Comparison of ENCODE assay signal across 15 cellular contexts in genomic region chr12:91818236-91819131, GRCh38.
DNase-seq lines count a peak whose midpoint lies in the region; ATAC-seq, FAIRE-seq and TF ChIP-seq lines count a peak whose summit lies in the region.
"Had no signal": no experiment of that assay in that cellular context is flagged by ENCODE, and none has a peak within 500 bp of the region (broad histone marks: within the 10 kb centered on the region; RNA-seq: fewer than 3 reads in every experiment).

No MANE protein-coding gene starts in this region.

- H3K4me1 Mint-ChIP-seq in Calu3 (ENCODE audit: low read depth, unreplicated experiment), result peaks cover 12% of the 10 kb centered on the region
- H3K4me1 Mint-ChIP-seq: activated naive CD4-positive, alpha-beta T cell treated with anti-CD3 and anti-CD28 coated beads, Interleukin-2, amount 10 ng/mL, durations not matched to agents 7 days and 5 days had no signal

- ATAC-seq in pancreas, result peak; percentile 54 to 77 (median 58)
- no peak for ATAC-seq in gastroesophageal sphincter
- ATAC-seq: Right ventricle myocardium inferior had no signal

- H3K36me3 ChIP-seq in pancreas (no peaks in the 10 kb centered on the region), gastroesophageal sphincter (no peaks in the 10 kb centered on the region)
- H3K36me3 ChIP-seq: neutrophil had no signal

- H3K27me3 Mint-ChIP-seq in Calu3 (ENCODE audit: unreplicated experiment), result no peaks in the 10 kb centered on the region
- H3K27me3 Mint-ChIP-seq: activated naive CD4-positive, alpha-beta T cell treated with anti-CD3 and anti-CD28 coated beads, Interleukin-2, amount 10 ng/mL, durations not matched to agents 7 days and 5 days had no signal

- H3K9me3 ChIP-seq in pancreas, result no peaks in the 10 kb centered on the region
- H3K9me3 ChIP-seq in gastroesophageal sphincter, result peaks cover 0 to 5% (median 0%) of the 10 kb centered on the region in 3 donors
- H3K9me3 ChIP-seq: neutrophil had no signal

- no peak for FAIRE-seq in pancreas (lab: Jason Lieb, UNC)
- FAIRE-seq: TTC549 had no signal

- TF ChIP-seq CTCF in foreskin fibroblast (IDR thresholded peaks at IDR 0.05; ENCODE audit: low read depth, low read length) (no peak), pancreas (IDR thresholded peaks at IDR 0.05) (no peak), Calu3 (IDR thresholded peaks at IDR 0.05; ENCODE audit: unreplicated experiment) (no peak), gastroesophageal sphincter (IDR thresholded peaks at IDR 0.05) (no peak)

- H3K4me3 Mint-ChIP-seq in Calu3 (ENCODE audit: low read depth, unreplicated experiment), result no peak overlapping the region
- H3K4me3 Mint-ChIP-seq: activated naive CD4-positive, alpha-beta T cell treated with anti-CD3 and anti-CD28 coated beads, Interleukin-2, amount 10 ng/mL, durations not matched to agents 7 days and 5 days had no signal

- H3K36me3 Mint-ChIP-seq in Calu3 (ENCODE audit: insufficient read depth, unreplicated experiment), result no peaks in the 10 kb centered on the region

- TF ChIP-seq POLR2A in gastroesophageal sphincter (IDR thresholded peaks at IDR 0.05), result no peak

- no peak for TF ChIP-seq EP300 in gastroesophageal sphincter (IDR thresholded peaks at IDR 0.05)

- H3K27me3 ChIP-seq in pancreas (no peaks in the 10 kb centered on the region), gastroesophageal sphincter (no peaks in the 10 kb centered on the region)
- H3K27me3 ChIP-seq: neutrophil had no signal

- peaks cover 7% of the 10 kb centered on the region for H3K9me3 Mint-ChIP-seq in Calu3 (ENCODE audit: low read depth, unreplicated experiment)
- H3K9me3 Mint-ChIP-seq: activated naive CD4-positive, alpha-beta T cell treated with anti-CD3 and anti-CD28 coated beads, Interleukin-2, amount 10 ng/mL, durations not matched to agents 7 days and 5 days had no signal

- H3K27ac Mint-ChIP-seq in Calu3 (ENCODE audit: unreplicated experiment), result no peak overlapping the region
- H3K27ac Mint-ChIP-seq: activated naive CD4-positive, alpha-beta T cell treated with anti-CD3 and anti-CD28 coated beads, Interleukin-2, amount 10 ng/mL, durations not matched to agents 7 days and 5 days had no signal

- DNase-seq in DMS79 treated with DMSO at 0.1 percent for 48 hours (lab: John Stamatoyannopoulos, UW) (peak; percentile 87), NCI-H774 (lab: John Stamatoyannopoulos, UW) (peak; percentile 12), foreskin fibroblast (peak; percentile 21 to 53), pancreas (peak in 1 of 6 donors; percentile 16), Calu3 (no peak), DMS 273 treated with DMSO at 0.1 percent for 48 hours (lab: John Stamatoyannopoulos, UW) (no peak)
- DNase-seq in activated CD8-positive, alpha-beta memory T cell treated with anti-CD3 and anti-CD28 coated beads, Interleukin-2, amount 50 U/mL, for 4 hours, result no peak
- DNase-seq: activated naive CD4-positive, alpha-beta T cell treated with anti-CD3 and anti-CD28 coated beads, Interleukin-2, amount 10 ng/mL, durations not matched to agents 7 days and 5 days; EL; H7; MM.1S had no signal

- no TSS peak for BruUV-seq in Calu3 (replicated peaks; lab: Mats Ljungman, UMichigan)

- intact Hi-C loops in pancreas (cut with DNase I), result no loop called here
- intact Hi-C loops in Calu3 (cut with micrococcal nuclease; ENCODE audit: unreplicated experiment), result loop anchor here (10.0 kb wide), 2 partner anchors 176 to 434 kb away; no protein-coding TSS in a partner anchor

- 42 to 52% methylated on average over 2 of the region's 2 CpGs for WGBS in pancreas, 2 donors
- WGBS in gastroesophageal sphincter (ENCODE audit: low coverage in 1 of 2), 2 donors, result 88 to 100% methylated on average over 2 of the region's 2 CpGs

- H3K4me1 ChIP-seq in pancreas, result peaks cover 0 to 16% (median 10%) of the 10 kb centered on the region in 3 donors
- peaks cover 0 to 8% (median 4%) of the 10 kb centered on the region in 3 donors for H3K4me1 ChIP-seq in gastroesophageal sphincter

- H3K27ac ChIP-seq in pancreas (peak overlapping the region in 2 of 4 donors; percentile 58 to 66), gastroesophageal sphincter (no peak overlapping the region)
- H3K27ac ChIP-seq: neutrophil had no signal

- no peak overlapping the region for H3K4me3 ChIP-seq in foreskin fibroblast (ENCODE audit: low read depth in 1 of 2, low read length in 2 of 2)
- H3K4me3 ChIP-seq in pancreas, result no peak overlapping the region
- H3K4me3 ChIP-seq in gastroesophageal sphincter, result no peak overlapping the region

- CTCF ChIA-PET in Calu3 (lab: Charles Lee), result no interaction called here

Comparison
In these comparisons a context has a peak if more than half of its experiments do, and no peak if none do; other contexts are left out.
1. DNase-seq: peak in DMS79 treated with DMSO at 0.1 percent for 48 hours (single experiment), NCI-H774 (single experiment) and foreskin fibroblast (2 of 2); none in Calu3 (single experiment), DMS 273 treated with DMSO at 0.1 percent for 48 hours (single experiment) and activated CD8-positive, alpha-beta memory T cell treated with anti-CD3 and anti-CD28 coated beads, Interleukin-2, amount 50 U/mL, for 4 hours (single experiment).